ENCODE assay signal across 8 cellular contexts in genomic region chr9:19184144-19184917, GRCh38. TPM values are rescaled to one million over a fixed set of nuclear protein-coding genes. Genes with fewer than 3 reads are reported as not detected.
DNase-seq lines count a peak whose midpoint lies in the region; ATAC-seq, FAIRE-seq and TF ChIP-seq lines count a peak whose summit lies in the region.

No MANE protein-coding gene starts in this region.

- H3K27ac ChIP-seq in WERI-Rb-1 = no peak overlapping the region

- 8% methylated on average over 7 of the region's 7 CpGs for WGBS in lower leg skin, 2 donors

- H3K27me3 ChIP-seq in WERI-Rb-1 (ENCODE audit: insufficient read depth, low read depth, severe bottlenecking) = no peaks in the 10 kb centered on the region

- no peaks in the 10 kb centered on the region for H3K9me3 ChIP-seq in WERI-Rb-1 (ENCODE audit: severe bottlenecking)

- TF ChIP-seq CTCF in lower leg skin (IDR thresholded peaks at IDR 0.05) (no peak), WERI-Rb-1 (IDR thresholded peaks at IDR 0.05; ENCODE audit: low read depth, low read length) (no peak)

- H3K36me3 ChIP-seq in WERI-Rb-1 = no peaks in the 10 kb centered on the region

- DNase-seq in DMS 273 (lab: John Stamatoyannopoulos, UW; ENCODE audit: unreplicated experiment) = peak; percentile 25
- DNase-seq in KBM-7 = peak; percentile 89
- peak; percentile 70 to 75 for DNase-seq in activated CD4-positive, alpha-beta T cell treated with anti-CD3 and anti-CD28 coated beads for 4 hours
- DNase-seq in lower leg skin (ENCODE audit: low spot score in 2 of 2) = peak; percentile 94 to 97
- peak; percentile 24 to 52 (median 50) for DNase-seq in stimulated activated CD4-positive, alpha-beta T cell treated with anti-CD3 and anti-CD28 coated beads, TNF-alpha, amount 100 ng/mL, for 1 hour (ENCODE audit: low read depth in 3 of 3, low spot score in 1 of 3)
- no peak for DNase-seq in WERI-Rb-1

- in situ Hi-C loops in KBM-7 (cut with MboI; ENCODE audit: low pct_unique_long_range_greater_than_20kb, low sequenced_read_pairs) = no loop called here

- peak in 1 of 2 donors; percentile 17 for TF ChIP-seq POLR2A in lower leg skin (IDR thresholded peaks at IDR 0.05)

- ATAC-seq in GM21717 (IDR thresholded peaks at IDR 0.05; ENCODE audit: unreplicated experiment) = peak; percentile 98

- intact Hi-C loops in lower leg skin (cut with DNase I; ENCODE audit: low total_unique reads) = no loop called here

- no peak overlapping the region for H3K4me3 ChIP-seq in lower leg skin (ENCODE audit: low read depth, poor library complexity, severe bottlenecking)
- H3K4me3 ChIP-seq in WERI-Rb-1 (ENCODE audit: low read depth, low read length) = no peak overlapping the region

- FAIRE-seq in colon (lab: Jason Lieb, UNC) = peak; percentile 33

RNA-seq across cellular contexts. Expression of gene DENND4C, which starts 46.2 kb away (rescaled TPM):
- total RNA-seq in lower leg skin = 100 to 1,000 TPM in 2 of 4 donors, 10 to 100 TPM in 2; 78.2 to 119 (median 104) TPM

RNA-seq across cellular contexts. Expression of gene PLIN2, which starts 57.0 kb away (rescaled TPM):
- 100 to 1,000 TPM in 3 of 4 donors, 10 to 100 TPM in 1; 96.4 to 377 (median 177) TPM for total RNA-seq in lower leg skin
